Comparison of ENCODE assay signal across 4 cellular contexts in the genomic region with DNA sequence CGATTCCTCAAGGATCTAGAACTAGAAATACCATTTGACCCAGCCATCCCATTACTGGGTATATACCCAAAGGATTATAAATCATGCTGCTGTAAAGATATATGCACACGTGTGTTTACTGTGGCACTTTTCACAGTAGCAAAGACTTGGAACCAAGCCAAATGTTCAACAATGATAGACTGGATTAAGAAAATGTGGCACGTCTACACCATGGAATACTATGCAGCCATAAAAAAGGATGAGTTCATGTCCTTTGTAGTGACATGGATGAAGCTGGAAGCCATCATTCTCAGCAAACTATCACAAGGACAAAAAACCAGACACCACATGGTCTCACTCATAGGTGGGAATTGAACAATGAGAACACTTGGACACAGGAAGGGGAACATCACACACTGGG. TPM values are rescaled to one million over a fixed set of nuclear protein-coding genes. Genes with fewer than 3 reads are reported as not detected.
"Had no signal": no experiment of that assay in that cellular context is flagged by ENCODE, and none has a peak within 500 bp of the region (broad histone marks: within the 10 kb centered on the region; RNA-seq: fewer than 3 reads in every experiment).

No MANE protein-coding gene starts in this region.

RNA-seq across cellular contexts. Expression of gene CYP4A11, which starts 59.6 kb away (rescaled TPM):
- total RNA-seq: LHCN-M2, M059J, MCF 10A, NCI-H460 had no signal
